Comparison of ENCODE assay signal across 8 cellular contexts in genomic region chr15:41283653-41284424, GRCh38. TPM values are rescaled to one million over a fixed set of nuclear protein-coding genes. Genes with fewer than 3 reads are reported as not detected.
DNase-seq lines count a peak whose midpoint lies in the region; ATAC-seq and TF ChIP-seq lines count a peak whose summit lies in the region.

No MANE protein-coding gene starts in this region.

- H3K27me3 ChIP-seq in BLaER1 (no peaks in the 10 kb centered on the region), colonic mucosa (no peaks in the 10 kb centered on the region), layer of hippocampus (ENCODE audit: control insufficient read depth, insufficient read depth, low read length) (no peaks in the 10 kb centered on the region)

- H3K27ac ChIP-seq in BLaER1 (peak overlapping the region; percentile 96), colonic mucosa (peak overlapping the region; percentile 84), layer of hippocampus (ENCODE audit: low read depth, low read length) (peak overlapping the region; percentile 88)

- H3K9ac ChIP-seq in BLaER1 (peak overlapping the region; percentile 97), colonic mucosa (ENCODE audit: low read depth in 2 of 2, low read length in 2 of 2) (peak overlapping the region; percentile 96)

- H3K4me1 ChIP-seq in BLaER1: peaks cover 63% of the 10 kb centered on the region
- no peaks in the 10 kb centered on the region for H3K4me1 ChIP-seq in colonic mucosa

- peak overlapping the region; percentile 89 for H3K4me2 ChIP-seq in BLaER1

- ATAC-seq in GM19324 (IDR thresholded peaks at IDR 0.05; ENCODE audit: low FRiP score, unreplicated experiment) (peak; percentile 95), HG03460 (IDR thresholded peaks at IDR 0.05; ENCODE audit: unreplicated experiment) (peak; percentile 97)

- peaks cover 38% of the 10 kb centered on the region for H4K20me1 ChIP-seq in BLaER1

- peaks cover 51% of the 10 kb centered on the region for H3K36me3 ChIP-seq in BLaER1
- H3K36me3 ChIP-seq in colonic mucosa: peaks cover 7% of the 10 kb centered on the region

- peak; percentile 97 for DNase-seq in NCI-H524 treated with DMSO at 0.1 percent for 48 hours (lab: John Stamatoyannopoulos, UW)
- DNase-seq in activated CD4-positive, alpha-beta T cell treated with anti-CD3 and anti-CD28 coated beads for 48 hours: peak; percentile 99
- DNase-seq in colonic mucosa: peak; percentile 100
- DNase-seq in stimulated activated CD4-positive, alpha-beta T cell treated with anti-CD3 and anti-CD28 coated beads, Interleukin-1b, Interleukin-23, amount 100 ng/mL, for 24 hours (ENCODE audit: low read depth in 4 of 4, low spot score in 1 of 4): peak; percentile 94 to 98 (median 96)

- intact Hi-C loops in colonic mucosa (cut with DNase I): no loop called here

- H3K4me3 ChIP-seq in BLaER1 (peak overlapping the region; percentile 90), colonic mucosa (peak overlapping the region; percentile 72)

- no peak for TF ChIP-seq CTCF in colonic mucosa (IDR thresholded peaks at IDR 0.05)

- H3K9me3 ChIP-seq in BLaER1 (no peaks in the 10 kb centered on the region), colonic mucosa (no peaks in the 10 kb centered on the region)

RNA-seq across cellular contexts. Expression of gene OIP5, which starts 48.6 kb away (rescaled TPM):
- 10 to 100 TPM in 1 of 2 donors, 1 to 10 TPM in 1; 5.7 to 23.0 TPM for total RNA-seq in colonic mucosa

RNA-seq across cellular contexts. Expression of gene NUSAP1, which starts 48.8 kb away (rescaled TPM):
- 10 to 100 TPM; 28.6 to 86.4 TPM for total RNA-seq in colonic mucosa

RNA-seq across cellular contexts. Expression of gene CHP1, which starts 52.8 kb away (rescaled TPM):
- total RNA-seq in colonic mucosa: 100 to 1,000 TPM; 251 to 388 TPM

RNA-seq across cellular contexts. Expression of gene EXD1, which starts 53.3 kb away (rescaled TPM):
- not detected for total RNA-seq in colonic mucosa

Comparison
In these comparisons a context has a peak if more than half of its experiments do, and no peak if none do; other contexts are left out.
1. Peak in every context shown above with its lines: DNase-seq, ATAC-seq, H3K4me3 ChIP-seq and H3K27ac ChIP-seq.